In the genomic region with DNA sequence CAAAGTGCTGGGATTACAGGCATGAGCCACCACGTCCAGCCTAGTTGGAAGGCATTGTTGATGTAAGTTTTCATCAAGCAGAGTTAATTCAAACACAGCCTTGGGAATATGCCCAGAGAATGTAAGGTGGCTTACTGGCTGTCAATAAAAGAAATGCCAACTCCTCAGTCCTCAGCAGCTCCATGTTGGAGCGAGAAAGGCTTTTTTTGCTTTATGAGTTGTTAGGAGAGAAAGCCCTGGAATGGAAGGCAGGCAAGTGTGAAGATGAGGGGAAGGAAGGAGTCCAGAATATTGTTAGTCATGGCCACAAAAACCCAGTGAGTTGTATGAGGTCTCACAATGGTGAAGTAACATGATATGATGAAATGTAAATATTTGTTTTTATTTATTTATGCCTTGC, we compare ENCODE assay signal across 9 cellular contexts. TPM values are rescaled to one million over a fixed set of nuclear protein-coding genes. Genes with fewer than 3 reads are reported as not detected.
DNase-seq lines count a peak whose midpoint lies in the region; ATAC-seq and TF ChIP-seq lines count a peak whose summit lies in the region.
"Had no signal": no experiment of that assay in that cellular context is flagged by ENCODE, and none has a peak within 500 bp of the region (broad histone marks: within the 10 kb centered on the region; RNA-seq: fewer than 3 reads in every experiment).

No MANE protein-coding gene starts in this region.

- H3K4me1 ChIP-seq in PC-3 (ENCODE audit: insufficient read depth, low read length) (peaks cover 63% of the 10 kb centered on the region), Caco-2 (peaks cover 59% of the 10 kb centered on the region)

- no peaks in the 10 kb centered on the region for H3K9me3 Mint-ChIP-seq in Caco-2 (ENCODE audit: unreplicated experiment)

- no peak overlapping the region for H3K9ac ChIP-seq in PC-3 (ENCODE audit: low read length)

- POLR2A ChIA-PET in PC-3 (lab: Charles Lee; ENCODE audit: unreplicated experiment), result no interaction called here
- POLR2A ChIA-PET in Caco-2 (lab: Charles Lee), result no interaction called here

- H3K9me3 ChIP-seq in PC-3 (ENCODE audit: low read length) (no peaks in the 10 kb centered on the region), Caco-2 (no peaks in the 10 kb centered on the region)

- peaks cover 49% of the 10 kb centered on the region for H3K36me3 Mint-ChIP-seq in Caco-2 (ENCODE audit: insufficient read depth, unreplicated experiment)

- H3K27me3 ChIP-seq in PC-3 (ENCODE audit: low read length) (no peaks in the 10 kb centered on the region), Caco-2 (replicated peaks; ENCODE audit: control insufficient read depth, insufficient read depth, low read length) (no peaks in the 10 kb centered on the region)

- no peaks in the 10 kb centered on the region for H3F3A ChIP-seq in PC-3 (ENCODE audit: low read length, unreplicated experiment)

- DNase-seq in EL (peak; percentile 45), PC-3 (peak; percentile 77), fibroblast of gingiva (ENCODE audit: low read depth) (peak; percentile 34), renal cortical epithelial cell (ENCODE audit: low read depth) (peak; percentile 79), Caco-2 (no peak), omental fat pad (ENCODE audit: low spot score) (no peak), DMS 273 treated with DMSO at 0.1 percent for 48 hours (lab: John Stamatoyannopoulos, UW) (no peak)
- DNase-seq: islet precursor cell; stimulated activated naive CD4-positive, alpha-beta T cell treated with Interleukin-2 at 50 U/mL for 16 hours had no signal

- peaks cover 83% of the 10 kb centered on the region for H3K79me2 ChIP-seq in PC-3 (ENCODE audit: low read length)

- peaks cover 38% of the 10 kb centered on the region for H4K20me1 ChIP-seq in PC-3 (ENCODE audit: low read length)

- H3K4me1 Mint-ChIP-seq in Caco-2 (ENCODE audit: low read depth, unreplicated experiment), result peaks cover 40% of the 10 kb centered on the region

- no peak overlapping the region for H3K4me3 Mint-ChIP-seq in Caco-2 (ENCODE audit: unreplicated experiment)

- CTCF ChIA-PET in PC-3 (lab: Charles Lee), result interaction anchor here (0.6 to 1.0 kb wide), 2 partner anchors 9 to 412 kb away, joined by 3 read pairs; no protein-coding TSS in a partner anchor
- CTCF ChIA-PET in Caco-2 (lab: Charles Lee), result interaction anchor here (0.6 kb wide), 1 partner anchor 502 kb away, joined by 3 read pairs; a partner anchor contains a TSS

- ATAC-seq in PC-3, result peak; percentile 72
- ATAC-seq in omental fat pad (ENCODE audit: low FRiP score), result no peak

- TF ChIP-seq CTCF in PC-3 (conservative IDR thresholded peaks at IDR 0.05; ENCODE audit: low read depth, low read length) (no peak), Caco-2 (IDR thresholded peaks at IDR 0.05; ENCODE audit: insufficient read depth in 1 of 2, low read depth in 1 of 2, low read length in 1 of 2, severe bottlenecking in 1 of 2, unreplicated experiment in 1 of 2) (no peak), omental fat pad (IDR thresholded peaks at IDR 0.05) (no peak)

- peak overlapping the region; percentile 57 for H3K27ac ChIP-seq in PC-3 (ENCODE audit: low read length)

- no peaks in the 10 kb centered on the region for H3K27me3 Mint-ChIP-seq in Caco-2 (ENCODE audit: insufficient read depth, unreplicated experiment)

- H3K4me2 ChIP-seq in PC-3 (ENCODE audit: low read length), result peak overlapping the region; percentile 40

- no TSS peak for BruUV-seq in PC-3 (replicated peaks; lab: Mats Ljungman, UMichigan)
- no TSS peak for BruUV-seq in Caco-2 (replicated peaks; lab: Mats Ljungman, UMichigan)

- intact Hi-C loops in PC-3 (cut with micrococcal nuclease), result loop anchor here (5.0 kb wide), 2 partner anchors 78 to 237 kb away; no protein-coding TSS in a partner anchor
- intact Hi-C loops in Caco-2 (cut with micrococcal nuclease; ENCODE audit: unreplicated experiment), result loop anchor here (1.0 to 5.0 kb wide), 2 partner anchors 13 to 187 kb away; no protein-coding TSS in a partner anchor

- H2AFZ ChIP-seq in PC-3 (ENCODE audit: low read length), result no peak overlapping the region

- H3K36me3 ChIP-seq in PC-3 (ENCODE audit: low read depth, low read length) (0 out of 2 replicates have a peak, but pooled peaks cover 3% of the 10 kb centered on the region), Caco-2 (ENCODE audit: control insufficient read depth, insufficient read depth, low read length) (no peaks in the 10 kb centered on the region)

- H3K27ac Mint-ChIP-seq in Caco-2 (ENCODE audit: unreplicated experiment), result no peak overlapping the region

- H3K4me3 ChIP-seq in PC-3 (ENCODE audit: low read length) (no peak overlapping the region), Caco-2 (ENCODE audit: low read depth, low read length) (no peak overlapping the region)

- no peaks in the 10 kb centered on the region for H3K9me2 ChIP-seq in PC-3 (replicated peaks; ENCODE audit: low read length)

RNA-seq across cellular contexts. Expression of a gene that starts 57.1 kb away (rescaled TPM):
- total RNA-seq in PC-3 (2014; rRNA removed) (133 and 167 TPM in 2 replicates), renal cortical epithelial cell (81.3 and 120 TPM in 2 replicates), Caco-2 (2022) (257 and 263 TPM in 2 replicates), omental fat pad (100 to 1,000 TPM in 3 of 4 donors, 10 to 100 TPM in 1; 85.9 to 199 (median 110) TPM)

Comparison
In these comparisons a context has a peak if more than half of its experiments do, and no peak if none do; other contexts are left out.
1. DNase-seq: peak in EL (single experiment), PC-3 (single experiment), fibroblast of gingiva (single experiment) and renal cortical epithelial cell (single experiment); none in Caco-2 (0 of 2), omental fat pad (single experiment) and DMS 273 treated with DMSO at 0.1 percent for 48 hours (single experiment).